Comparison of ENCODE assay signal across 9 cellular contexts in the genomic region with DNA sequence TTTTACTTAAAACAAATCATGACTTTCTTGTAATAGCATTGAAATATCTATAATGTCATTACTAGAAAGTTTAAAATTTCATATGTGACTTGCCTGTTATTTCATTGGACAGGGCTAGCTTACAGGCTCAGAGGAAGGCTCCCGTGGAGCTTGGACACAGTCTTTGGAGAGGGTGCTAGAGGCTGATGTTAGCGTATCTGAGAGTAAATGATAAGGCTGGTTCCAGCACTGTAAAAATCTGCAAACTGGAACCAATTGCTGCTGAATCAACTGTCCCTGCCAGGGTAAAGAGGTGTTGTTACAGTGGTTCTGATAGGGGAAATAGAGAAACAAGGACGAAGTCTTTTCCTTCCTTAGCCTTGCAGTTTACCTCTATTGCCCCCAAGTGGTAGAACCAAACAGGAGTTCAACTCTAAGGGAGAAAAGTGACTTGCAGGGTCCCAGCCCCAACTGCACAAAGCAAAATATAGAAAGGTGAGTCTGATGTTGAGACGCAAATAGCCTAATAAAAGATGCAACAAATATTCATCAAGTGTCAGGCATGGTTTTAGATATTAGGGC.
DNase-seq lines count a peak whose midpoint lies in the region; ATAC-seq and TF ChIP-seq lines count a peak whose summit lies in the region.
"Had no signal": no experiment of that assay in that cellular context is flagged by ENCODE, and none has a peak within 500 bp of the region (broad histone marks: within the 10 kb centered on the region; RNA-seq: fewer than 3 reads in every experiment).

No MANE protein-coding gene starts in this region.

- H3K4me3 ChIP-seq in RWPE2 (ENCODE audit: severe bottlenecking) = no peak overlapping the region
- no peak overlapping the region for H3K4me3 ChIP-seq in left ventricle myocardium inferior

- TF ChIP-seq CTCF in RWPE2 (IDR thresholded peaks at IDR 0.05; ENCODE audit: poor library complexity, severe bottlenecking) = peak; percentile 8
- peak; percentile 60 for TF ChIP-seq CTCF in left ventricle myocardium inferior (IDR thresholded peaks at IDR 0.05; ENCODE audit: borderline replicate concordance)

- H3K36me3 ChIP-seq in RWPE2 (ENCODE audit: low read depth) = no peaks in the 10 kb centered on the region
- H3K36me3 ChIP-seq in left ventricle myocardium inferior = no peaks in the 10 kb centered on the region

- DNase-seq in SIG-M5 treated with dmso at 0.1 percent for 504 hours (lab: John Stamatoyannopoulos, UW; ENCODE audit: unreplicated experiment) (peak; percentile 1), SIG-M5 (lab: John Stamatoyannopoulos, UW) (no peak), RWPE2 (ENCODE audit: low spot score) (no peak), left ventricle myocardium inferior (no peak), superior temporal gyrus (ENCODE audit: extremely low spot score) (peak; percentile 69), islet precursor cell (no peak), activated gamma-delta T cell treated with Interleukin-2 at 50 U/mL for 16 hours (no peak), cerebellum (ENCODE audit: low spot score) (no peak)
- DNase-seq: activated CD4-positive, alpha-beta T cell treated with anti-CD3 and anti-CD28 coated beads, Interleukin-2, amount 10 ng/mL, durations not matched to agents 7 days and 5 days had no signal

- intact Hi-C loops in left ventricle myocardium inferior (cut with micrococcal nuclease) = no loop called here

- no peaks in the 10 kb centered on the region for H3K4me1 ChIP-seq in RWPE2 (ENCODE audit: insufficient read depth, poor library complexity, severe bottlenecking)
- no peaks in the 10 kb centered on the region for H3K4me1 ChIP-seq in left ventricle myocardium inferior

- no peak for ATAC-seq in RWPE2 (ENCODE audit: low read depth)

- H3K27me3 ChIP-seq in RWPE2 (ENCODE audit: insufficient read depth, poor library complexity, severe bottlenecking) (no peaks in the 10 kb centered on the region), left ventricle myocardium inferior (ENCODE audit: low read depth) (no peaks in the 10 kb centered on the region)

- no peak overlapping the region for H3K27ac ChIP-seq in RWPE2 (ENCODE audit: poor library complexity, severe bottlenecking)
- no peak overlapping the region for H3K27ac ChIP-seq in left ventricle myocardium inferior (replicated peaks)

- H3K9me3 ChIP-seq in RWPE2 (ENCODE audit: severe bottlenecking) (no peaks in the 10 kb centered on the region), left ventricle myocardium inferior (replicated peaks) (no peaks in the 10 kb centered on the region)

Comparison
In these comparisons a context has a peak if more than half of its experiments do, and no peak if none do; other contexts are left out.
1. DNase-seq: peak in SIG-M5 treated with dmso at 0.1 percent for 504 hours (single experiment) and superior temporal gyrus (single experiment); none in SIG-M5 (single experiment), RWPE2 (single experiment), left ventricle myocardium inferior (single experiment), islet precursor cell (single experiment), activated gamma-delta T cell treated with Interleukin-2 at 50 U/mL for 16 hours (single experiment) and cerebellum (single experiment).